In the genomic region with DNA sequence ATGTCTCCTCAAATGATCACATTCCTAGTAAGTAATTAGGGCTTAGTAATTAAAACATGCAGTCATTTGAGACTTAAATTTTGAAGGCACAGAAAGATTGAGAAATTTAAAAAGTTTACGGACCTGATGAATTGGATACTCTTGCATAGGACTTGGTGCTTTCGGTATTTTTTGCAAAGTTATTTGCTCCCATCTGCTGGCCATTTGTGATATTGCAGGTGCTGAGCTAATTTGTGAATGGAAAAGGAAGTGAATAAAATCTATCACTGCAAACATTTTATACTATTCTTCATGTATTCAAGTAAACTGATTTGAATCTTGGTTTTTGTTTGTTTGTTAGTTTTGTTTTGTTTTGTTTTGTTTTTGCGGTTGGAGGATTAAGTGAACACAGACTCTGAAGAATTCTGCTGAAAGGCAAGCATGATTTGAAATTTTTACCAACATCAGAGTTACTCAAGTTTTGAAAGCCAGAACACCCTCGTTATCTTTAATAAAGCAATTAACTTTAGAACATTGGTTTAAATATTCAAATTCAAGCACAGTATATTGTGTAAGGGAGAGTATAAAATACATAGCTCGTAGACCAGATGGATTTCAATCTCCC, we compare ENCODE assay signal across 8 cellular contexts.
DNase-seq lines count a peak whose midpoint lies in the region; TF ChIP-seq lines count a peak whose summit lies in the region.

No MANE protein-coding gene starts in this region.

- DNase-seq in DMS153 (lab: John Stamatoyannopoulos, UW) = peak; percentile 39
- DNase-seq in HS-27A (ENCODE audit: low read depth) = peak; percentile 8
- peak; percentile 39 for DNase-seq in RKO (ENCODE audit: low spot score)
- peak; percentile 16 for DNase-seq in astrocyte of the cerebellum (ENCODE audit: low read depth)
- peak; percentile 91 for DNase-seq in inferior parietal cortex (ENCODE audit: extremely low spot score)
- DNase-seq in stimulated activated CD4-positive, alpha-beta T cell treated with anti-CD3 and anti-CD28 coated beads, Interleukin-12 subunit alpha, Interleukin-12 subunit beta, amount 100 ng/mL, for 48 hours (ENCODE audit: low read depth in 2 of 3, low spot score in 1 of 3) = peak; percentile 3 to 57 (median 12)
- no peak for DNase-seq in amniotic stem cell (lab: John Stamatoyannopoulos, UW)
- DNase-seq in NCI-H1048 (lab: John Stamatoyannopoulos, UW) = no peak

- in situ Hi-C loops in astrocyte of the cerebellum (cut with HindIII; ENCODE audit: low sequenced_read_pairs) = no loop called here

- H3K4me3 ChIP-seq in astrocyte of the cerebellum (ENCODE audit: low read depth, low read length) = no peak overlapping the region

- TF ChIP-seq CTCF in astrocyte of the cerebellum (IDR thresholded peaks at IDR 0.05; ENCODE audit: low read depth, low read length, missing control alignments) = peak; percentile 75

Comparison
In these comparisons a context has a peak if more than half of its experiments do, and no peak if none do; other contexts are left out.
1. DNase-seq: peak in DMS153 (single experiment), HS-27A (single experiment), RKO (single experiment), astrocyte of the cerebellum (single experiment), inferior parietal cortex (single experiment) and stimulated activated CD4-positive, alpha-beta T cell treated with anti-CD3 and anti-CD28 coated beads, Interleukin-12 subunit alpha, Interleukin-12 subunit beta, amount 100 ng/mL, for 48 hours (3 of 3); none in amniotic stem cell (single experiment) and NCI-H1048 (single experiment).